ENCODE assay signal across 8 cellular contexts in the genomic region with DNA sequence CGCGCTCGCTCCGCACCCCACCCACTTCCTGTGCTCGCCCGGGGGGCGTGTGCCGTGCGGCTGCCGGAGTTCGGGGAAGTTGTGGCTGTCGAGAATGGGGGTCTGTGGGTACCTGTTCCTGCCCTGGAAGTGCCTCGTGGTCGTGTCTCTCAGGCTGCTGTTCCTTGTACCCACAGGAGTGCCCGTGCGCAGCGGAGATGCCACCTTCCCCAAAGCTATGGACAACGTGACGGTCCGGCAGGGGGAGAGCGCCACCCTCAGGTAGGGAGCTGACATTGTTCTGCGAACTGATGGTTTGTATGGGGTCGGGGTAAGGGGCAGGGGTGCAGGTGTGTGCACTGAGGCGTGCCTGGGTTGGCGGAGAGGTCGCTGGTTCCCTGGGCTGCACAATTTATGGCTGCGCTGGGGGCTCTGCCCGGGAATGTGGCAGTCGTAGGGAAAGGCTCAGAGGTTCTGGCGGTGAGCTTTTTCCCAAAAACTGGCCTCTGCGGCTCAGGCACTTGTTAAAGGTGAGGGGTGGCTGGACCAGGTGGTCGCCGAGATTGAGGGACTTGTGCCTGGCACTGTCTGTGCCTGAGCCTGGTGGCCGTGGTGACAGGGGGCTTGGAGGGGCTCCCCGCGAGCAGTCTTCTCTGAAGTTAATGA.
A peak's percentile ranks its signal among the peaks of the same experiment; 100 is the strongest.
DNase-seq lines count a peak whose midpoint lies in the region; TF ChIP-seq lines count a peak whose summit lies in the region.
"Not testable (repeated sequence)": the region's sequence is repeated elsewhere in the genome, so short reads cannot be mapped to it uniquely, and the experiment has no call there.

No MANE protein-coding gene starts in this region.

- H3T11ph ChIP-seq in H9 (ENCODE audit: low read length): not testable (repeated sequence)

- peak overlapping the region in 1 of 3 experiments; percentile 11; a peak in 1 of 7 replicates for H3K27ac Mint-ChIP-seq in H9

- peaks cover 22 to 44% of the 10 kb centered on the region in 2 experiments for H3K4me1 Mint-ChIP-seq in H9

- not testable (repeated sequence) for H2BK120ac ChIP-seq in H9 (ENCODE audit: low read depth, low read length, poor library complexity, severe bottlenecking)

- not testable (repeated sequence) for H4K8ac ChIP-seq in H9 (replicated peaks; ENCODE audit: insufficient read length, low read depth, low read length)

- not testable (repeated sequence) for H3K14ac ChIP-seq in H9 (ENCODE audit: insufficient read depth, low read length)

- H3K36me3 Mint-ChIP-seq in H9 (ENCODE audit: insufficient read depth in 1 of 3, low read depth in 3 of 3): not testable (repeated sequence)

- H3K27me3 Mint-ChIP-seq in H9 (ENCODE audit: low read depth): peaks cover 34% of the 10 kb centered on the region

- H3K23ac ChIP-seq in H9 (ENCODE audit: insufficient read length, low read depth, low read length): not testable (repeated sequence)

- H3K4me3 Mint-ChIP-seq in H9: peak overlapping the region; percentile 87 to 96

- H3K56ac ChIP-seq in H9 (ENCODE audit: insufficient read length, low read depth, low read length): not testable (repeated sequence)

- H3K4ac ChIP-seq in H9 (ENCODE audit: low read depth, low read length): not testable (repeated sequence)

- in situ Hi-C loops in G401 (cut with HindIII; ENCODE audit: low sequenced_read_pairs); astrocyte of the cerebellum (cut with HindIII; ENCODE audit: low sequenced_read_pairs); transverse colon (cut with MboI; ENCODE audit: low pct_ligation_motif_present in 1 of 4, low pct_unique_long_range_greater_than_20kb in 1 of 4, low sequenced_read_pairs in 3 of 4): not testable (repeated sequence)

- intact Hi-C loops in transverse colon (cut with DNase I; ENCODE audit: low total_unique reads): not testable (repeated sequence)

- H2AFZ ChIP-seq in H9 (ENCODE audit: low read length): not testable (repeated sequence)
- peak overlapping the region; percentile 87 for H2AFZ ChIP-seq in osteoblast (ENCODE audit: low read length)

- not testable (repeated sequence) for H3K27me3 ChIP-seq in H9 (ENCODE audit: insufficient read depth, low read length); esophagus (ENCODE audit: control insufficient read depth in 1 of 2, insufficient read depth in 2 of 2, low read length in 2 of 2); osteoblast (ENCODE audit: insufficient read depth, low read length)
- peaks cover 30% of the 10 kb centered on the region for H3K27me3 ChIP-seq in iPS-15b (ENCODE audit: control insufficient read depth, insufficient read depth, low read length)
- H3K27me3 ChIP-seq in transverse colon: peaks cover 52% of the 10 kb centered on the region

- not testable (repeated sequence) for H2BK12ac ChIP-seq in H9 (ENCODE audit: insufficient read length, low read depth, low read length)

- DNase-seq in G401 (ENCODE audit: low spot score): peak; percentile 52
- peak; percentile 71 for DNase-seq in H9
- DNase-seq in NCI-H2227 treated with DMSO at 0.1 percent for 48 hours (lab: John Stamatoyannopoulos, UW): peak; percentile 10
- not testable (repeated sequence) for DNase-seq in astrocyte of the cerebellum (ENCODE audit: low read depth); transverse colon
- DNase-seq in osteoblast (ENCODE audit: insufficient read length, low spot score, missing footprints): peak; percentile 71

- not testable (repeated sequence) for H4K91ac ChIP-seq in H9 (ENCODE audit: insufficient read length, low read depth, low read length)

- H3K9ac ChIP-seq in H9 (ENCODE audit: extremely low read depth, insufficient read length, low read length); iPS-15b (ENCODE audit: low read depth, low read length): not testable (repeated sequence)

- H3K9me3 Mint-ChIP-seq in H9: not testable (repeated sequence)

- not testable (repeated sequence) for H3K79me1 ChIP-seq in H9 (ENCODE audit: insufficient read depth, low read depth, low read length, poor library complexity, severe bottlenecking)

- H3K23me2 ChIP-seq in H9 (ENCODE audit: insufficient read length, low read depth, low read length, poor library complexity, severe bottlenecking): not testable (repeated sequence)

- H3K9me3 ChIP-seq in H9 (ENCODE audit: control insufficient read depth, low read depth, low read length); esophagus (ENCODE audit: control insufficient read depth in 2 of 2, insufficient read depth in 1 of 2, low read depth in 1 of 2, low read length in 1 of 2); iPS-15b (ENCODE audit: control insufficient read depth, insufficient read depth, low read length); osteoblast (ENCODE audit: low read depth, low read length); transverse colon: not testable (repeated sequence)

- not testable (repeated sequence) for H3K4me1 ChIP-seq in H9 (ENCODE audit: insufficient read depth, low read length); esophagus (ENCODE audit: control insufficient read depth in 2 of 2, insufficient read depth in 2 of 2, low read length in 1 of 2); iPS-15b (ENCODE audit: control insufficient read depth, insufficient read depth, low read length); transverse colon
- peaks cover 27% of the 10 kb centered on the region for H3K4me1 ChIP-seq in osteoblast (ENCODE audit: insufficient read depth, low read length)

- not testable (repeated sequence) for H2AK5ac ChIP-seq in H9 (ENCODE audit: insufficient read length, low read length)

- H2BK5ac ChIP-seq in H9 (ENCODE audit: insufficient read length, low read length): not testable (repeated sequence)

- H3K4me3 ChIP-seq in astrocyte of the cerebellum (ENCODE audit: low read depth, low read length) (peak overlapping the region; percentile 90), esophagus (ENCODE audit: low read depth in 1 of 2, low read length in 2 of 2) (peak overlapping the region; percentile 24 to 37), iPS-15b (ENCODE audit: low read depth, low read length) (peak overlapping the region; percentile 81), osteoblast (ENCODE audit: insufficient read depth, low read length) (peak overlapping the region; percentile 86), transverse colon (peak overlapping the region in 3 of 4 donors; percentile 30 to 52 (median 39))

- not testable (repeated sequence) for H4K20me1 ChIP-seq in H9 (ENCODE audit: control insufficient read depth, insufficient read depth, insufficient read length); osteoblast (ENCODE audit: insufficient read depth, low read length)

- not testable (repeated sequence) for H3K79me2 ChIP-seq in H9 (ENCODE audit: insufficient read depth, low read length)
- peaks cover 94% of the 10 kb centered on the region for H3K79me2 ChIP-seq in osteoblast (ENCODE audit: insufficient read depth, low read length)

- H2BK20ac ChIP-seq in H9 (ENCODE audit: low read depth, low read length, poor library complexity, severe bottlenecking): not testable (repeated sequence)

- H2BK15ac ChIP-seq in H9 (ENCODE audit: low read depth, low read length): not testable (repeated sequence)

- not testable (repeated sequence) for TF ChIP-seq POLR2A in transverse colon (IDR thresholded peaks at IDR 0.05)

- WGBS in H9 (ENCODE audit: extremely low coverage, insufficient read length, low lambda C conversion rate): no CpG with 5 or more reads among the region's 36 CpGs
- 19 to 20% methylated on average over 32 to 34 of the region's 36 CpGs for WGBS in esophagus, 2 donors
- 22% methylated on average over 31 of the region's 36 CpGs; no CpG with 5 or more reads in 1 of the 2 donors for WGBS in transverse colon (ENCODE audit: low coverage in 1 of 2), 2 donors

- H4K5ac ChIP-seq in H9 (ENCODE audit: insufficient read length, low read depth, low read length): not testable (repeated sequence)

- not testable (repeated sequence) for H3K18ac ChIP-seq in H9 (ENCODE audit: insufficient read length, low read depth, low read length)

- TF ChIP-seq CTCF in H9 (conservative IDR thresholded peaks at IDR 0.05) (peak; percentile 75), astrocyte of the cerebellum (IDR thresholded peaks at IDR 0.05; ENCODE audit: low read depth, low read length, missing control alignments) (peak; percentile 44), osteoblast (IDR thresholded peaks at IDR 0.05; ENCODE audit: extremely low read depth, low read depth, low read length) (peak; percentile 43), transverse colon (IDR thresholded peaks at IDR 0.05) (peak in 4 of 5 experiments; percentile 11 to 32 (median 14))

- peak overlapping the region; percentile 67 for H3K4me2 ChIP-seq in H9 (ENCODE audit: insufficient read depth, insufficient read length, low read length)
- H3K4me2 ChIP-seq in osteoblast (ENCODE audit: insufficient read depth, low read length): peak overlapping the region; percentile 87

- not testable (repeated sequence) for H3K36me3 ChIP-seq in esophagus (ENCODE audit: control insufficient read depth in 2 of 2, insufficient read depth in 2 of 2, low read length in 1 of 2); iPS-15b (ENCODE audit: control insufficient read depth, insufficient read depth, low read length); osteoblast (ENCODE audit: insufficient read depth, low read length); transverse colon

- not testable (repeated sequence) for H3K27ac ChIP-seq in H9 (ENCODE audit: insufficient read length, low read depth, low read length)
- H3K27ac ChIP-seq in esophagus (ENCODE audit: low read depth in 2 of 2, low read length in 1 of 2) (peak overlapping the region in 1 of 2 donors; percentile 20), osteoblast (ENCODE audit: low read depth, low read length) (peak overlapping the region; percentile 84), transverse colon (peak overlapping the region in 3 of 4 donors; percentile 29 to 55 (median 55))

- not testable (repeated sequence) for TF ChIP-seq EP300 in transverse colon (IDR thresholded peaks at IDR 0.05; ENCODE audit: low read depth)

Comparison
In these comparisons a context has a peak if more than half of its experiments do, and no peak if none do; other contexts are left out.
1. CTCF ChIP-seq: peak in every context shown above with its lines; median percentile 75 in H9; 44 in astrocyte of the cerebellum; 43 in osteoblast; 14 in transverse colon.
2. H3K4me3 ChIP-seq: peak in every context shown above with its lines; median percentile 90 in astrocyte of the cerebellum; 86 in osteoblast; 81 in iPS-15b; 39 in transverse colon; 30 in esophagus.